Comparison of ENCODE assay signal across 8 cellular contexts in the genomic region with DNA sequence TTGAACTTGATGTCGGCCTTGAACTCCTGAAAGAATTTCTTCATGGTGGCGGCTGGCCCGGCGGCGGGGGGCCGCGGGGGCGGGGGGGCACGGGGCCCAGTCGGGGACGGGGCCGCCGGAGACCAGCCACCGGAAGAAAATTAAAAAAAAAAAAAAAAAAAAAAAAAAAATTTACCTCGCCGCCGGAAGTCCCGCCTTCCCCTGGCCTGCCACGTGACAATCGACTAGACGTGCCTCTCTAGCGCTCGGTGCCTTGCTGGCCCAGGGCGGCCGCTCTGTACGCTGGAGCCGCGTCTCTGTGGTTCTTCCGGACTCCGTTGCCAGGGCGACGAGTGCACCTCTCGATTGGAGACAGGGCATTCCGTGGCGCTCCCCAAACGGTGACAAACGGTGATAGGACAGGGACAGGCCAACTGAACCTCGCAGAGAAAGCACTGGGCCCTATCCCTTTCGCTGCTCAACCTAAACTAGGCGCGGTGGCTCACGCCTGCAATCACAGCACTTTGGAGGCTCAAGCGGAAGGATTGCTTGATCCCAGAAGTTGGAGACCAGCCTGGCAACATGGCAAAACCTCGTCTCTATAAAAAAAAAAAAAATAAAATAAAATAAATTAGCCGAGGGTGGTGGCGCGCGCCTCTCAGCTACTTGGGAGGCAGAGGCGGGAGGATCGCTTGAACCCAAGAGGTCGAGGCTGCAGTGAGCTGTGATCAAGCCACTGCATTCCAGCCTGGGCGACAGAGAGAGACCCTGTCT. TPM values are rescaled to one million over a fixed set of nuclear protein-coding genes. Genes with fewer than 3 reads are reported as not detected.
DNase-seq lines count a peak whose midpoint lies in the region; ATAC-seq, FAIRE-seq and TF ChIP-seq lines count a peak whose summit lies in the region.

UBXN6 (minus strand) TSS at position 141 of the 753 bp plus-strand sequence; CDS start at position 44, 97 bp downstream.

- H3K27me3 Mint-ChIP-seq in astrocyte (ENCODE audit: low read depth, unreplicated experiment): no peaks in the 10 kb centered on the region

- peaks cover 21% of the 10 kb centered on the region for H3K4me1 ChIP-seq in astrocyte (ENCODE audit: insufficient read depth, low read length)
- H3K4me1 ChIP-seq in rectal smooth muscle tissue (ENCODE audit: control insufficient read depth, insufficient read depth, low read length): peaks cover 11% of the 10 kb centered on the region
- H3K4me1 ChIP-seq in aorta (ENCODE audit: control insufficient read depth in 1 of 2, insufficient read depth in 2 of 2, low read length in 2 of 2): no peaks in the 10 kb centered on the region

- peaks cover 33% of the 10 kb centered on the region for H3K79me2 ChIP-seq in astrocyte (ENCODE audit: insufficient read depth, low read length)

- H3K9me3 ChIP-seq in astrocyte (ENCODE audit: insufficient read depth, low read depth, low read length) (no peaks in the 10 kb centered on the region), aorta (ENCODE audit: control insufficient read depth, low read length) (no peaks in the 10 kb centered on the region)

- intact Hi-C loops in aorta (cut with DNase I): loop anchor here (2.0 to 5.0 kb wide), 2 partner anchors 55 to 56 kb away; partner anchors contain the start of genes CHAF1A (in 2 of the 2) and SH3GL1 (in 1 of the 2)

- H3K27me3 ChIP-seq in astrocyte (ENCODE audit: insufficient read depth, low read length): no peaks in the 10 kb centered on the region
- H3K27me3 ChIP-seq in rectal smooth muscle tissue (ENCODE audit: control insufficient read depth, insufficient read depth, low read length): no peaks in the 10 kb centered on the region
- no peaks in the 10 kb centered on the region for H3K27me3 ChIP-seq in aorta (ENCODE audit: control insufficient read depth in 1 of 2, insufficient read depth in 2 of 2, low read length in 1 of 2)

- H3K9ac ChIP-seq in astrocyte (ENCODE audit: low read length): peak within 1 kb of the TSS; percentile 97
- H3K9ac ChIP-seq in rectal smooth muscle tissue (ENCODE audit: low read length): peak within 1 kb of the TSS; percentile 2

- peaks cover 2% of the 10 kb centered on the region for H3K36me3 Mint-ChIP-seq in astrocyte (ENCODE audit: low read depth, unreplicated experiment)

- peak within 1 kb of the TSS; percentile 94 for H2AFZ ChIP-seq in astrocyte (ENCODE audit: low read depth, low read length)

- H3K9me3 Mint-ChIP-seq in astrocyte (ENCODE audit: unreplicated experiment): no peaks in the 10 kb centered on the region

- H3K4me3 Mint-ChIP-seq in astrocyte (ENCODE audit: unreplicated experiment): peak within 1 kb of the TSS; percentile 98

- H3K27ac ChIP-seq in astrocyte (ENCODE audit: low read depth, low read length) (peak within 1 kb of the TSS; percentile 87), rectal smooth muscle tissue (ENCODE audit: low read depth, low read length) (peak within 1 kb of the TSS; percentile 82), aorta (ENCODE audit: low read depth in 1 of 2, low read length in 2 of 2) (no peak within 1 kb of the TSS)

- peaks cover 22% of the 10 kb centered on the region for H4K20me1 ChIP-seq in astrocyte (ENCODE audit: insufficient read depth, low read length)

- FAIRE-seq in astrocyte (lab: Jason Lieb, UNC): no peak

- peak within 1 kb of the TSS; percentile 84 for H3K27ac Mint-ChIP-seq in astrocyte (ENCODE audit: unreplicated experiment)

- ATAC-seq in GM18499 (IDR thresholded peaks at IDR 0.05; ENCODE audit: insufficient read depth, unreplicated experiment): peak; percentile 84
- ATAC-seq in HG02973 (IDR thresholded peaks at IDR 0.05; ENCODE audit: unreplicated experiment): peak; percentile 86
- peak; percentile 96 for ATAC-seq in aorta (ENCODE audit: low FRiP score)

- H3K4me3 ChIP-seq in astrocyte (ENCODE audit: insufficient read depth, low read depth, low read length): peak within 1 kb of the TSS; percentile 90
- peak within 1 kb of the TSS; percentile 84 for H3K4me3 ChIP-seq in rectal smooth muscle tissue (ENCODE audit: low read length)
- peak within 1 kb of the TSS; percentile 60 to 63 for H3K4me3 ChIP-seq in aorta (ENCODE audit: low read length in 2 of 2)

- peaks cover 15% of the 10 kb centered on the region for H3K4me1 Mint-ChIP-seq in astrocyte (ENCODE audit: low read depth, unreplicated experiment)

- TF ChIP-seq CTCF in astrocyte (IDR thresholded peaks at IDR 0.05; ENCODE audit: insufficient read depth, low read depth, low read length): no peak

- peak; percentile 97 for DNase-seq in NCI-H2029 (lab: John Stamatoyannopoulos, UW)
- DNase-seq in T-helper 22 cell (ENCODE audit: low read depth): peak; percentile 99
- peak; percentile 98 for DNase-seq in astrocyte (ENCODE audit: low read depth)
- peak; percentile 97 for DNase-seq in hepatic stellate cell (ENCODE audit: low spot score)
- peak; percentile 99 for DNase-seq in aorta

- 8% methylated on average over 49 to 52 of the region's 52 CpGs for WGBS in aorta, 2 donors

- H3K4me2 ChIP-seq in astrocyte (ENCODE audit: low read length): peak within 1 kb of the TSS; percentile 98

- peaks cover 2% of the 10 kb centered on the region for H3K36me3 ChIP-seq in astrocyte (ENCODE audit: insufficient read depth, low read length)
- H3K36me3 ChIP-seq in rectal smooth muscle tissue (ENCODE audit: control insufficient read depth, insufficient read depth, low read length): peaks cover 12% of the 10 kb centered on the region
- no peaks in the 10 kb centered on the region for H3K36me3 ChIP-seq in aorta (ENCODE audit: control insufficient read depth in 1 of 2, insufficient read depth in 2 of 2, low read length in 1 of 2)

RNA-seq across cellular contexts. Expression of gene UBXN6, which starts in this region (rescaled TPM):
- total RNA-seq in astrocyte (61.0 and 63.6 TPM in 2 replicates), aorta (10 to 100 TPM; 84.9 to 86.7 TPM)
- polyA plus RNA-seq in aorta: 100 to 1,000 TPM in 1 of 2 donors, 10 to 100 TPM in 1; 78.5 to 181 TPM

Comparison
In these comparisons a context has a peak if more than half of its experiments do, and no peak if none do; other contexts are left out.
1. H3K27ac ChIP-seq: peak in astrocyte (single experiment) and rectal smooth muscle tissue (single experiment); none in aorta (0 of 2).
2. Peak in every context shown above with its lines, with median percentiles within 50 percentile points of each other: ATAC-seq, DNase-seq and H3K4me3 ChIP-seq.